1 cellular context compared by ENCODE assay signal in the genomic region with DNA sequence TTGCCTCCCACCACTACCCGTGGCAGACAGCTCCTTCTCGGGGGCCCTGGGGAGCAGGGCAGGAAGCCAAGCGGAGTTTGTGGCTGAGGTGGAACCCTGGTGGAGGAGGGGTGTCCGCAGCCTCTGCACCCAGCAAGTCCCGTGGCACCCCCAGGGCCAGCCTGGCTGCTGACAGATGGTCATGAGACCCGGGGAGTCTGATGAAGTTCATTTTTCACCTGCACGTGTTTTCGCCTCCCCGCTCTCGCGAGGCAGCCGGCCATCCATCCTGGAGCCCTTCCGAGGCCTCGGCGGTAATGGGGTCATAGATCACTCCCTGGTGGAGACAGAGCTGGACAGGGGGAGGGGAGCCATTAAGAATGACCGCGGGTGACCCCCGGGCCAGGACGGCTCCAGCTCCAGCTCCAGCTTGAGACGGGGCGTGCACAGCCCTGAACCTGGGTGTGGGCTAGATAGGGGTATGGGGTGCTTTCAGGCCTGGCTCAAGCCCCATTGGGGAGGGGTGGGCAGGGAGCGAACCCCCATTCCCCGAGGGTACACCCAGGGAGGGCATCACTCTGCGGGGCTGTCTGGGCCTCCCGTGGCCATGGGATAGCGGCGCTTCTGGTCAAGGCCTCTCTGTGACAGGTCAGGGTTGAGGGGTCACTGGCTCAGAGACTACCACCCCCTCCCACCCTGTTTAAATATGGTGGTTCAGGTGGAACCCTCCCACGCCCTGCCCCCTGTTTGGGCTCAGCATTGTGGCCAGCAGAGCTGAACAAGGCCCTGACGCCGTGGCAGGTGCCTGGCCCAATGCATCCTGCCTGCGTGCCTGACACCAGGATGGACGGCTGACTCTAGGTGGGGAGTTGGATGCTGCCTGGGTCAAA.
TF ChIP-seq lines count a peak whose summit lies in the region.

No MANE protein-coding gene starts in this region.

TF ChIP-seq in HepG2, 621 proteins besides CTCF, POLR2A, EP300 and RAD21 (continued from another document and continues in another):
- TF ChIP-seq, protein P1, sequence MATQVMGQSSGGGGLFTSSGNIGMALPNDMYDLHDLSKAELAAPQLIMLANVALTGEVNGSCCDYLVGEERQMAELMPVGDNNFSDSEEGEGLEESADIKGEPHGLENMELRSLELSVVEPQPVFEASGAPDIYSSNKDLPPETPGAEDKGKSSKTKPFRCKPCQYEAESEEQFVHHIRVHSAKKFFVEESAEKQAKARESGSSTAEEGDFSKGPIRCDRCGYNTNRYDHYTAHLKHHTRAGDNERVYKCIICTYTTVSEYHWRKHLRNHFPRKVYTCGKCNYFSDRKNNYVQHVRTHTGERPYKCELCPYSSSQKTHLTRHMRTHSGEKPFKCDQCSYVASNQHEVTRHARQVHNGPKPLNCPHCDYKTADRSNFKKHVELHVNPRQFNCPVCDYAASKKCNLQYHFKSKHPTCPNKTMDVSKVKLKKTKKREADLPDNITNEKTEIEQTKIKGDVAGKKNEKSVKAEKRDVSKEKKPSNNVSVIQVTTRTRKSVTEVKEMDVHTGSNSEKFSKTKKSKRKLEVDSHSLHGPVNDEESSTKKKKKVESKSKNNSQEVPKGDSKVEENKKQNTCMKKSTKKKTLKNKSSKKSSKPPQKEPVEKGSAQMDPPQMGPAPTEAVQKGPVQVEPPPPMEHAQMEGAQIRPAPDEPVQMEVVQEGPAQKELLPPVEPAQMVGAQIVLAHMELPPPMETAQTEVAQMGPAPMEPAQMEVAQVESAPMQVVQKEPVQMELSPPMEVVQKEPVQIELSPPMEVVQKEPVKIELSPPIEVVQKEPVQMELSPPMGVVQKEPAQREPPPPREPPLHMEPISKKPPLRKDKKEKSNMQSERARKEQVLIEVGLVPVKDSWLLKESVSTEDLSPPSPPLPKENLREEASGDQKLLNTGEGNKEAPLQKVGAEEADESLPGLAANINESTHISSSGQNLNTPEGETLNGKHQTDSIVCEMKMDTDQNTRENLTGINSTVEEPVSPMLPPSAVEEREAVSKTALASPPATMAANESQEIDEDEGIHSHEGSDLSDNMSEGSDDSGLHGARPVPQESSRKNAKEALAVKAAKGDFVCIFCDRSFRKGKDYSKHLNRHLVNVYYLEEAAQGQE (IDR thresholded peaks at IDR 0.05; ENCODE audit: borderline replicate concordance in 1 of 2, low read depth in 1 of 2, low read length in 2 of 2) = no peak
- TF ChIP-seq, protein P2, sequence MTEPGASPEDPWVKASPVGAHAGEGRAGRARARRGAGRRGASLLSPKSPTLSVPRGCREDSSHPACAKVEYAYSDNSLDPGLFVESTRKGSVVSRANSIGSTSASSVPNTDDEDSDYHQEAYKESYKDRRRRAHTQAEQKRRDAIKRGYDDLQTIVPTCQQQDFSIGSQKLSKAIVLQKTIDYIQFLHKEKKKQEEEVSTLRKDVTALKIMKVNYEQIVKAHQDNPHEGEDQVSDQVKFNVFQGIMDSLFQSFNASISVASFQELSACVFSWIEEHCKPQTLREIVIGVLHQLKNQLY (CRISPR knock-in tag; IDR thresholded peaks at IDR 0.05) = no peak
- TF ChIP-seq, protein P3, sequence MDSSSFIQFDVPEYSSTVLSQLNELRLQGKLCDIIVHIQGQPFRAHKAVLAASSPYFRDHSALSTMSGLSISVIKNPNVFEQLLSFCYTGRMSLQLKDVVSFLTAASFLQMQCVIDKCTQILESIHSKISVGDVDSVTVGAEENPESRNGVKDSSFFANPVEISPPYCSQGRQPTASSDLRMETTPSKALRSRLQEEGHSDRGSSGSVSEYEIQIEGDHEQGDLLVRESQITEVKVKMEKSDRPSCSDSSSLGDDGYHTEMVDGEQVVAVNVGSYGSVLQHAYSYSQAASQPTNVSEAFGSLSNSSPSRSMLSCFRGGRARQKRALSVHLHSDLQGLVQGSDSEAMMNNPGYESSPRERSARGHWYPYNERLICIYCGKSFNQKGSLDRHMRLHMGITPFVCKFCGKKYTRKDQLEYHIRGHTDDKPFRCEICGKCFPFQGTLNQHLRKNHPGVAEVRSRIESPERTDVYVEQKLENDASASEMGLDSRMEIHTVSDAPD (CRISPR knock-in tag; IDR thresholded peaks at IDR 0.05) = no peak
- TF ChIP-seq MED8 (CRISPR knock-in tag; IDR thresholded peaks at IDR 0.05; ENCODE audit: insufficient replicate concordance) (peak; percentile 20), ATF1 (CRISPR knock-in tag; IDR thresholded peaks at IDR 0.05) (no peak), NFYC (CRISPR knock-in tag; IDR thresholded peaks at IDR 0.05) (no peak), HDAC6 (IDR thresholded peaks at IDR 0.05; ENCODE audit: low read depth, low read length) (no peak), PRPF4 (IDR thresholded peaks at IDR 0.05; ENCODE audit: low read depth, low read length, poor library complexity, severe bottlenecking) (no peak), ZNF556 (CRISPR knock-in tag; IDR thresholded peaks at IDR 0.05; ENCODE audit: borderline replicate concordance) (no peak), ZNF121 (CRISPR knock-in tag; IDR thresholded peaks at IDR 0.05) (peak; percentile 13; the same call in 1 of the 2 replicates), ZNF850 (CRISPR knock-in tag; conservative IDR thresholded peaks at IDR 0.05) (no peak), ASH2L (IDR thresholded peaks at IDR 0.05; ENCODE audit: insufficient read length, low read depth, low read length) (peak; percentile 31), CCAR2 (optimal IDR thresholded peaks at IDR 0.05; ENCODE audit: low read depth, low read length) (no peak), HCFC1 (IDR thresholded peaks at IDR 0.05; ENCODE audit: low read depth, low read length) (no peak), DR1 (CRISPR knock-in tag; IDR thresholded peaks at IDR 0.05) (no peak; the same call in 1 of the 2 replicates), FOXK2 (IDR thresholded peaks at IDR 0.05) (no peak), KDM6A (CRISPR knock-in tag; IDR thresholded peaks at IDR 0.05; ENCODE audit: low read depth) (peak; percentile 44; the same call in 1 of the 2 replicates), KMT2A (CRISPR knock-in tag; IDR thresholded peaks at IDR 0.05) (peak; percentile 33; the same call in 1 of the 2 replicates), JUND (CRISPR knock-in tag; IDR thresholded peaks at IDR 0.05) (no peak), MIXL1 (CRISPR knock-in tag; IDR thresholded peaks at IDR 0.05) (peak; percentile 77), ZBTB42 (CRISPR knock-in tag; IDR thresholded peaks at IDR 0.05) (no peak), PAX8 (CRISPR knock-in tag; IDR thresholded peaks at IDR 0.05; ENCODE audit: borderline replicate concordance) (no peak), ZMAT3 (CRISPR knock-in tag; conservative IDR thresholded peaks at IDR 0.05) (no peak), HOXA5 (CRISPR knock-in tag; IDR thresholded peaks at IDR 0.05) (no peak), YY1 (IDR thresholded peaks at IDR 0.05; ENCODE audit: insufficient read depth, insufficient replicate concordance, low read depth, low read length) (peak; percentile 25), ZNF260 (CRISPR knock-in tag; IDR thresholded peaks at IDR 0.05; ENCODE audit: borderline replicate concordance, low read depth) (no peak), RFX1 (IDR thresholded peaks at IDR 0.05) (no peak), SP5 (CRISPR knock-in tag; IDR thresholded peaks at IDR 0.05; ENCODE audit: borderline replicate concordance, low read depth) (no peak), SOX5 (CRISPR knock-in tag; IDR thresholded peaks at IDR 0.05; ENCODE audit: borderline replicate concordance) (no peak), NCOA5 (CRISPR knock-in tag; IDR thresholded peaks at IDR 0.05) (no peak), ZNF10 (CRISPR knock-in tag; IDR thresholded peaks at IDR 0.05; ENCODE audit: borderline replicate concordance, low read depth) (no peak), HIVEP1 (CRISPR knock-in tag; IDR thresholded peaks at IDR 0.05) (peak; percentile 32; the same call in 1 of the 2 replicates), ZNF367 (CRISPR knock-in tag; IDR thresholded peaks at IDR 0.05; ENCODE audit: borderline replicate concordance) (no peak), ZNF543 (CRISPR knock-in tag; IDR thresholded peaks at IDR 0.05) (no peak), TARDBP (CRISPR knock-in tag; IDR thresholded peaks at IDR 0.05) (no peak)
- TF ChIP-seq, protein P4, sequence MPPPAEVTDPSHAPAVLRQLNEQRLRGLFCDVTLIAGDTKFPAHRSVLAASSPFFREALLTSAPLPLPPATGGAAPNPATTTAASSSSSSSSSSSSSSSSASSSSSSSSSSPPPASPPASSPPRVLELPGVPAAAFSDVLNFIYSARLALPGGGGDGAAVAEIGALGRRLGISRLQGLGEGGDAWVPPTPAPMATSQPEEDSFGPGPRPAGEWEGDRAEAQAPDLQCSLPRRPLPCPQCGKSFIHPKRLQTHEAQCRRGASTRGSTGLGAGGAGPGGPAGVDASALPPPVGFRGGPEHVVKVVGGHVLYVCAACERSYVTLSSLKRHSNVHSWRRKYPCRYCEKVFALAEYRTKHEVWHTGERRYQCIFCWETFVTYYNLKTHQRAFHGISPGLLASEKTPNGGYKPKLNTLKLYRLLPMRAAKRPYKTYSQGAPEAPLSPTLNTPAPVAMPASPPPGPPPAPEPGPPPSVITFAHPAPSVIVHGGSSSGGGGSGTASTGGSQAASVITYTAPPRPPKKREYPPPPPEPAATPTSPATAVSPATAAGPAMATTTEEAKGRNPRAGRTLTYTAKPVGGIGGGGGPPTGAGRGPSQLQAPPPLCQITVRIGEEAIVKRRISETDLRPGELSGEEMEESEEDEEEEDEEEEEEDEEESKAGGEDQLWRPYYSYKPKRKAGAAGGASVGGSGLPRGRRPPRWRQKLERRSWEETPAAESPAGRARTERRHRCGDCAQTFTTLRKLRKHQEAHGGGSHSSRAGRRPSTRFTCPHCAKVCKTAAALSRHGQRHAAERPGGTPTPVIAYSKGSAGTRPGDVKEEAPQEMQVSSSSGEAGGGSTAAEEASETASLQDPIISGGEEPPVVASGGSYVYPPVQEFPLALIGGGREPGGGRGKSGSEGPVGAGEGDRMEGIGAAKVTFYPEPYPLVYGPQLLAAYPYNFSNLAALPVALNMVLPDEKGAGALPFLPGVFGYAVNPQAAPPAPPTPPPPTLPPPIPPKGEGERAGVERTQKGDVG (CRISPR knock-in tag; IDR thresholded peaks at IDR 0.05; ENCODE audit: borderline replicate concordance) = no peak
- TF ChIP-seq, protein P5, sequence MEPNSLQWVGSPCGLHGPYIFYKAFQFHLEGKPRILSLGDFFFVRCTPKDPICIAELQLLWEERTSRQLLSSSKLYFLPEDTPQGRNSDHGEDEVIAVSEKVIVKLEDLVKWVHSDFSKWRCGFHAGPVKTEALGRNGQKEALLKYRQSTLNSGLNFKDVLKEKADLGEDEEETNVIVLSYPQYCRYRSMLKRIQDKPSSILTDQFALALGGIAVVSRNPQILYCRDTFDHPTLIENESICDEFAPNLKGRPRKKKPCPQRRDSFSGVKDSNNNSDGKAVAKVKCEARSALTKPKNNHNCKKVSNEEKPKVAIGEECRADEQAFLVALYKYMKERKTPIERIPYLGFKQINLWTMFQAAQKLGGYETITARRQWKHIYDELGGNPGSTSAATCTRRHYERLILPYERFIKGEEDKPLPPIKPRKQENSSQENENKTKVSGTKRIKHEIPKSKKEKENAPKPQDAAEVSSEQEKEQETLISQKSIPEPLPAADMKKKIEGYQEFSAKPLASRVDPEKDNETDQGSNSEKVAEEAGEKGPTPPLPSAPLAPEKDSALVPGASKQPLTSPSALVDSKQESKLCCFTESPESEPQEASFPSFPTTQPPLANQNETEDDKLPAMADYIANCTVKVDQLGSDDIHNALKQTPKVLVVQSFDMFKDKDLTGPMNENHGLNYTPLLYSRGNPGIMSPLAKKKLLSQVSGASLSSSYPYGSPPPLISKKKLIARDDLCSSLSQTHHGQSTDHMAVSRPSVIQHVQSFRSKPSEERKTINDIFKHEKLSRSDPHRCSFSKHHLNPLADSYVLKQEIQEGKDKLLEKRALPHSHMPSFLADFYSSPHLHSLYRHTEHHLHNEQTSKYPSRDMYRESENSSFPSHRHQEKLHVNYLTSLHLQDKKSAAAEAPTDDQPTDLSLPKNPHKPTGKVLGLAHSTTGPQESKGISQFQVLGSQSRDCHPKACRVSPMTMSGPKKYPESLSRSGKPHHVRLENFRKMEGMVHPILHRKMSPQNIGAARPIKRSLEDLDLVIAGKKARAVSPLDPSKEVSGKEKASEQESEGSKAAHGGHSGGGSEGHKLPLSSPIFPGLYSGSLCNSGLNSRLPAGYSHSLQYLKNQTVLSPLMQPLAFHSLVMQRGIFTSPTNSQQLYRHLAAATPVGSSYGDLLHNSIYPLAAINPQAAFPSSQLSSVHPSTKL (CRISPR knock-in tag; IDR thresholded peaks at IDR 0.05) = peak; percentile 34; the same call in 1 of the 2 replicates
- TF ChIP-seq, protein P6, sequence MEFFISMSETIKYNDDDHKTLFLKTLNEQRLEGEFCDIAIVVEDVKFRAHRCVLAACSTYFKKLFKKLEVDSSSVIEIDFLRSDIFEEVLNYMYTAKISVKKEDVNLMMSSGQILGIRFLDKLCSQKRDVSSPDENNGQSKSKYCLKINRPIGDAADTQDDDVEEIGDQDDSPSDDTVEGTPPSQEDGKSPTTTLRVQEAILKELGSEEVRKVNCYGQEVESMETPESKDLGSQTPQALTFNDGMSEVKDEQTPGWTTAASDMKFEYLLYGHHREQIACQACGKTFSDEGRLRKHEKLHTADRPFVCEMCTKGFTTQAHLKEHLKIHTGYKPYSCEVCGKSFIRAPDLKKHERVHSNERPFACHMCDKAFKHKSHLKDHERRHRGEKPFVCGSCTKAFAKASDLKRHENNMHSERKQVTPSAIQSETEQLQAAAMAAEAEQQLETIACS (CRISPR knock-in tag; IDR thresholded peaks at IDR 0.05) = no peak
- TF ChIP-seq, protein P7, sequence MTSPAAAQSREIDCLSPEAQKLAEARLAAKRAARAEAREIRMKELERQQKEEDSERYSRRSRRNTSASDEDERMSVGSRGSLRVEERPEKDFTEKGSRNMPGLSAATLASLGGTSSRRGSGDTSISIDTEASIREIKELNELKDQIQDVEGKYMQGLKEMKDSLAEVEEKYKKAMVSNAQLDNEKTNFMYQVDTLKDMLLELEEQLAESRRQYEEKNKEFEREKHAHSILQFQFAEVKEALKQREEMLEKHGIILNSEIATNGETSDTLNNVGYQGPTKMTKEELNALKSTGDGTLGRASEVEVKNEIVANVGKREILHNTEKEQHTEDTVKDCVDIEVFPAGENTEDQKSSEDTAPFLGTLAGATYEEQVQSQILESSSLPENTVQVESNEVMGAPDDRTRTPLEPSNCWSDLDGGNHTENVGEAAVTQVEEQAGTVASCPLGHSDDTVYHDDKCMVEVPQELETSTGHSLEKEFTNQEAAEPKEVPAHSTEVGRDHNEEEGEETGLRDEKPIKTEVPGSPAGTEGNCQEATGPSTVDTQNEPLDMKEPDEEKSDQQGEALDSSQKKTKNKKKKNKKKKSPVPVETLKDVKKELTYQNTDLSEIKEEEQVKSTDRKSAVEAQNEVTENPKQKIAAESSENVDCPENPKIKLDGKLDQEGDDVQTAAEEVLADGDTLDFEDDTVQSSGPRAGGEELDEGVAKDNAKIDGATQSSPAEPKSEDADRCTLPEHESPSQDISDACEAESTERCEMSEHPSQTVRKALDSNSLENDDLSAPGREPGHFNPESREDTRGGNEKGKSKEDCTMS (CRISPR knock-in tag; conservative IDR thresholded peaks at IDR 0.05) = no peak
